ENCODE assay signal across 1 cellular context in the genomic region with DNA sequence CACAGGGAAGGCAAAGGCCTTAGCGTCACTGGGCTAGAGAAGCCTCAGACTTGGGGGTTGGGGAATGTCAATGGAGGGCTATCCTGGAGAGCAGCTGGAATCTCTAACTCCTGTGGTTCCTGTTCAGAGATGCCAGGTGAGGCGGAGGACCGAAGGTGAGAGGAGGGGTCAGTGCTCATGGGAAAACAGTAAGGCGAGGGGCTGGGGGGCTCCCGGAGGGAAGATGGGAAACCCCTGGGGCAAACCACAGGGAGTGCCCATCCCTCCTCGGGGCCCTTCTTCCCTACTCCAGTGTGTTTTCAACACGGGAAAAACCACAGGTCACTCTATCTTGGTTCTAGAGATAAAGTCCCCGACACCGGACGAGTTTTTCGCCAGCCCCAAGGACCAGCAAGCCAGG.
TF ChIP-seq lines count a peak whose summit lies in the region.

No MANE protein-coding gene starts in this region.

TF ChIP-seq in GM23338, 12 proteins besides CTCF, POLR2A, EP300 and RAD21 (continued from another document):
- TF ChIP-seq, protein P1, sequence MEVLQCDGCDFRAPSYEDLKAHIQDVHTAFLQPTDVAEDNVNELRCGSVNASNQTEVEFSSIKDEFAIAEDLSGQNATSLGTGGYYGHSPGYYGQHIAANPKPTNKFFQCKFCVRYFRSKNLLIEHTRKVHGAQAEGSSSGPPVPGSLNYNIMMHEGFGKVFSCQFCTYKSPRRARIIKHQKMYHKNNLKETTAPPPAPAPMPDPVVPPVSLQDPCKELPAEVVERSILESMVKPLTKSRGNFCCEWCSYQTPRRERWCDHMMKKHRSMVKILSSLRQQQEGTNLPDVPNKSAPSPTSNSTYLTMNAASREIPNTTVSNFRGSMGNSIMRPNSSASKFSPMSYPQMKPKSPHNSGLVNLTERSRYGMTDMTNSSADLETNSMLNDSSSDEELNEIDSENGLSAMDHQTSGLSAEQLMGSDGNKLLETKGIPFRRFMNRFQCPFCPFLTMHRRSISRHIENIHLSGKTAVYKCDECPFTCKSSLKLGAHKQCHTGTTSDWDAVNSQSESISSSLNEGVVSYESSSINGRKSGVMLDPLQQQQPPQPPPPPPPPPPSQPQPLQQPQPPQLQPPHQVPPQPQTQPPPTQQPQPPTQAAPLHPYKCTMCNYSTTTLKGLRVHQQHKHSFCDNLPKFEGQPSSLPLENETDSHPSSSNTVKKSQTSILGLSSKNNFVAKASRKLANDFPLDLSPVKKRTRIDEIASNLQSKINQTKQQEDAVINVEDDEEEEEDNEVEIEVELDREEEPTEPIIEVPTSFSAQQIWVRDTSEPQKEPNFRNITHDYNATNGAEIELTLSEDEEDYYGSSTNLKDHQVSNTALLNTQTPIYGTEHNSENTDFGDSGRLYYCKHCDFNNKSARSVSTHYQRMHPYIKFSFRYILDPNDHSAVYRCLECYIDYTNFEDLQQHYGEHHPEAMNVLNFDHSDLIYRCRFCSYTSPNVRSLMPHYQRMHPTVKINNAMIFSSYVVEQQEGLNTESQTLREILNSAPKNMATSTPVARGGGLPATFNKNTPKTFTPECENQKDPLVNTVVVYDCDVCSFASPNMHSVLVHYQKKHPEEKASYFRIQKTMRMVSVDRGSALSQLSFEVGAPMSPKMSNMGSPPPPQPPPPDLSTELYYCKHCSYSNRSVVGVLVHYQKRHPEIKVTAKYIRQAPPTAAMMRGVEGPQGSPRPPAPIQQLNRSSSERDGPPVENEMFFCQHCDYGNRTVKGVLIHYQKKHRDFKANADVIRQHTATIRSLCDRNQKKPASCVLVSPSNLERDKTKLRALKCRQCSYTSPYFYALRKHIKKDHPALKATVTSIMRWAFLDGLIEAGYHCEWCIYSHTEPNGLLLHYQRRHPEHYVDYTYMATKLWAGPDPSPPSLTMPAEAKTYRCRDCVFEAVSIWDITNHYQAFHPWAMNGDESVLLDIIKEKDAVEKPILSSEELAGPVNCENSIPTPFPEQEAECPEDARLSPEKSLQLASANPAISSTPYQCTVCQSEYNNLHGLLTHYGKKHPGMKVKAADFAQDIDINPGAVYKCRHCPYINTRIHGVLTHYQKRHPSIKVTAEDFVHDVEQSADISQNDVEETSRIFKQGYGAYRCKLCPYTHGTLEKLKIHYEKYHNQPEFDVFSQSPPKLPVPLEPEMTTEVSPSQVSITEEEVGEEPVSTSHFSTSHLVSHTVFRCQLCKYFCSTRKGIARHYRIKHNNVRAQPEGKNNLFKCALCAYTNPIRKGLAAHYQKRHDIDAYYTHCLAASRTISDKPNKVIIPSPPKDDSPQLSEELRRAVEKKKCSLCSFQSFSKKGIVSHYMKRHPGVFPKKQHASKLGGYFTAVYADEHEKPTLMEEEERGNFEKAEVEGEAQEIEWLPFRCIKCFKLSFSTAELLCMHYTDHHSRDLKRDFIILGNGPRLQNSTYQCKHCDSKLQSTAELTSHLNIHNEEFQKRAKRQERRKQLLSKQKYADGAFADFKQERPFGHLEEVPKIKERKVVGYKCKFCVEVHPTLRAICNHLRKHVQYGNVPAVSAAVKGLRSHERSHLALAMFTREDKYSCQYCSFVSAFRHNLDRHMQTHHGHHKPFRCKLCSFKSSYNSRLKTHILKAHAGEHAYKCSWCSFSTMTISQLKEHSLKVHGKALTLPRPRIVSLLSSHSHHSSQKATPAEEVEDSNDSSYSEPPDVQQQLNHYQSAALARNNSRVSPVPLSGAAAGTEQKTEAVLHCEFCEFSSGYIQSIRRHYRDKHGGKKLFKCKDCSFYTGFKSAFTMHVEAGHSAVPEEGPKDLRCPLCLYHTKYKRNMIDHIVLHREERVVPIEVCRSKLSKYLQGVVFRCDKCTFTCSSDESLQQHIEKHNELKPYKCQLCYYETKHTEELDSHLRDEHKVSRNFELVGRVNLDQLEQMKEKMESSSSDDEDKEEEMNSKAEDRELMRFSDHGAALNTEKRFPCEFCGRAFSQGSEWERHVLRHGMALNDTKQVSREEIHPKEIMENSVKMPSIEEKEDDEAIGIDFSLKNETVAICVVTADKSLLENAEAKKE (CRISPR knock-in tag; IDR thresholded peaks at IDR 0.05), result no peak
- TF ChIP-seq, protein P2, sequence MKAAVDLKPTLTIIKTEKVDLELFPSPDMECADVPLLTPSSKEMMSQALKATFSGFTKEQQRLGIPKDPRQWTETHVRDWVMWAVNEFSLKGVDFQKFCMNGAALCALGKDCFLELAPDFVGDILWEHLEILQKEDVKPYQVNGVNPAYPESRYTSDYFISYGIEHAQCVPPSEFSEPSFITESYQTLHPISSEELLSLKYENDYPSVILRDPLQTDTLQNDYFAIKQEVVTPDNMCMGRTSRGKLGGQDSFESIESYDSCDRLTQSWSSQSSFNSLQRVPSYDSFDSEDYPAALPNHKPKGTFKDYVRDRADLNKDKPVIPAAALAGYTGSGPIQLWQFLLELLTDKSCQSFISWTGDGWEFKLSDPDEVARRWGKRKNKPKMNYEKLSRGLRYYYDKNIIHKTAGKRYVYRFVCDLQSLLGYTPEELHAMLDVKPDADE (IDR thresholded peaks at IDR 0.05), result no peak
- no peak for TF ChIP-seq STAT1 (IDR thresholded peaks at IDR 0.05; ENCODE audit: unreplicated experiment)
- no peak for TF ChIP-seq EZH2 (IDR thresholded peaks at IDR 0.05; ENCODE audit: low read depth, unreplicated experiment)
- no peak for TF ChIP-seq ZNF331 (CRISPR knock-in tag; IDR thresholded peaks at IDR 0.05; ENCODE audit: low read depth)
- TF ChIP-seq CREB1 (CRISPR knock-in tag; IDR thresholded peaks at IDR 0.05; ENCODE audit: low read depth), result no peak
- no peak for TF ChIP-seq POLR2AphosphoS5 (IDR thresholded peaks at IDR 0.05; ENCODE audit: low read depth)
- no peak for TF ChIP-seq ZNF114 (CRISPR knock-in tag; IDR thresholded peaks at IDR 0.05)
